Comparison of ENCODE assay signal across 21 cellular contexts in genomic region chr4:5124876-5125275, GRCh38.
"Had no signal": no experiment of that assay in that cellular context is flagged by ENCODE, and none has a peak within 500 bp of the region (broad histone marks: within the 10 kb centered on the region; RNA-seq: fewer than 3 reads in every experiment).

No MANE protein-coding gene starts in this region.

- H3K27me3 ChIP-seq: body of pancreas, ovary, testis, upper lobe of left lung had no signal

- H3K4me2 ChIP-seq: smooth muscle cell had no signal

- H3K4me1 ChIP-seq: body of pancreas, testis, upper lobe of left lung had no signal

- FAIRE-seq: islet of Langerhans had no signal

- H3K9me3 ChIP-seq: body of pancreas, ovary, testis, upper lobe of left lung had no signal

- H3K4me3 ChIP-seq: body of pancreas, dorsolateral prefrontal cortex, ovary, smooth muscle cell, testis, upper lobe of left lung had no signal

- H3K36me3 ChIP-seq: ovary, upper lobe of left lung had no signal

- DNase-seq: activated CD4-positive, alpha-beta T cell treated with anti-CD3 and anti-CD28 coated beads, Interleukin-2, amount 10 ng/mL, durations not matched to agents 7 days and 5 days; activated CD8-positive, alpha-beta T cell treated with anti-CD3 and anti-CD28 coated beads, Interleukin-2, amount 10 ng/mL, durations not matched to agents 7 days and 5 days; activated naive CD4-positive, alpha-beta T cell treated with anti-CD3 and anti-CD28 coated beads for 36 hours; activated T-cell treated with anti-CD3 and anti-CD28 coated beads, Interleukin-2, amount 50 U/mL, for 24 hours; body of pancreas; caudate nucleus; dorsolateral prefrontal cortex; foreskin melanocyte; glutamatergic neuron; hippocampal formation; left cardiac atrium; mesenchymal stem cell; naive thymus-derived CD8-positive, alpha-beta T cell; ovary; stimulated activated CD4-positive, alpha-beta T cell treated with anti-CD3 and anti-CD28 coated beads, Interleukin-4, amount 100 ng/mL, for 1 hour; stimulated activated naive CD8-positive, alpha-beta T cell treated with anti-CD3 and anti-CD28 coated beads, Interleukin-15, amount 100 ng/mL, for 72 hours; T-helper 9 cell; testis had no signal

- H3K27ac ChIP-seq: body of pancreas, dorsolateral prefrontal cortex, ovary, testis, upper lobe of left lung had no signal
